Comparison of ENCODE assay signal across 8 cellular contexts in genomic region chr9:4762108-4762888, GRCh38. TPM values are rescaled to one million over a fixed set of nuclear protein-coding genes. Genes with fewer than 3 reads are reported as not detected.
DNase-seq lines count a peak whose midpoint lies in the region; ATAC-seq, FAIRE-seq and TF ChIP-seq lines count a peak whose summit lies in the region.

No MANE protein-coding gene starts in this region.

- peak; percentile 93 for TF ChIP-seq CTCF in LNCaP clone FGC (IDR thresholded peaks at IDR 0.05; ENCODE audit: control insufficient read depth, extremely low read depth, insufficient read depth)
- TF ChIP-seq CTCF in heart left ventricle (IDR thresholded peaks at IDR 0.05) = peak; percentile 61 to 91 (median 81)
- peak; percentile 54 to 88 (median 86) for TF ChIP-seq CTCF in prostate gland (IDR thresholded peaks at IDR 0.05)
- peak; percentile 68 to 85 (median 79) for TF ChIP-seq CTCF in uterus (IDR thresholded peaks at IDR 0.05)

- H3K27me3 Mint-ChIP-seq in activated naive CD8-positive, alpha-beta T cell treated with anti-CD3 and anti-CD28 coated beads, Interleukin-2, amount 10 ng/mL, durations not matched to agents 7 days and 5 days = peaks cover 10% of the 10 kb centered on the region

- H3K9me3 ChIP-seq in heart left ventricle (no peaks in the 10 kb centered on the region), prostate gland (no peaks in the 10 kb centered on the region), uterus (no peaks in the 10 kb centered on the region)

- H3K27ac ChIP-seq in heart left ventricle (peak overlapping the region in 6 of 12 donors; percentile 3 to 63 (median 36)), prostate gland (no peak overlapping the region), uterus (peak overlapping the region in 1 of 2 donors; percentile 42)

- H3K4me1 Mint-ChIP-seq in activated naive CD8-positive, alpha-beta T cell treated with anti-CD3 and anti-CD28 coated beads, Interleukin-2, amount 10 ng/mL, durations not matched to agents 7 days and 5 days = peaks cover 8% of the 10 kb centered on the region

- no peaks in the 10 kb centered on the region for H3K9me3 Mint-ChIP-seq in activated naive CD8-positive, alpha-beta T cell treated with anti-CD3 and anti-CD28 coated beads, Interleukin-2, amount 10 ng/mL, durations not matched to agents 7 days and 5 days

- no peak overlapping the region; the same call in 1 of the 2 replicates for H3K4me3 ChIP-seq in LNCaP clone FGC (ENCODE audit: low read depth, low read length)
- H3K4me3 ChIP-seq in heart left ventricle = peak overlapping the region in 9 of 12 donors; percentile 7 to 39 (median 32)
- H3K4me3 ChIP-seq in prostate gland = no peak overlapping the region
- no peak overlapping the region for H3K4me3 ChIP-seq in uterus

- peaks cover 2% of the 10 kb centered on the region for H3K36me3 Mint-ChIP-seq in activated naive CD8-positive, alpha-beta T cell treated with anti-CD3 and anti-CD28 coated beads, Interleukin-2, amount 10 ng/mL, durations not matched to agents 7 days and 5 days

- FAIRE-seq in G401.6 (lab: Jason Lieb, UNC) (peak; percentile 94), H54 (lab: Jason Lieb, UNC) (peak; percentile 98)

- H3K27me3 ChIP-seq in heart left ventricle = no peaks in the 10 kb centered on the region
- H3K27me3 ChIP-seq in prostate gland (replicated peaks; ENCODE audit: insufficient read depth) = no peaks in the 10 kb centered on the region
- no peaks in the 10 kb centered on the region for H3K27me3 ChIP-seq in uterus

- peak overlapping the region; percentile 37 for H3K27ac Mint-ChIP-seq in activated naive CD8-positive, alpha-beta T cell treated with anti-CD3 and anti-CD28 coated beads, Interleukin-2, amount 10 ng/mL, durations not matched to agents 7 days and 5 days

- peaks cover 0 to 45% (median 11%) of the 10 kb centered on the region in 12 donors for H3K4me1 ChIP-seq in heart left ventricle
- no peaks in the 10 kb centered on the region for H3K4me1 ChIP-seq in prostate gland (replicated peaks)
- H3K4me1 ChIP-seq in uterus = no peaks in the 10 kb centered on the region

- POLR2A ChIA-PET in activated naive CD8-positive, alpha-beta T cell treated with anti-CD3 and anti-CD28 coated beads, Interleukin-2, amount 10 ng/mL, durations not matched to agents 7 days and 5 days (lab: Charles Lee) = interaction anchor here (1.1 to 2.0 kb wide), 2 partner anchors 30 to 223 kb away, joined by 4 to 6 read pairs; partner anchors contain the start of genes JAK2 and RCL1

- WGBS in heart left ventricle, 4 donors = 26 to 31% (median 29%) methylated on average over 22 of the region's 22 CpGs
- 23% methylated on average over 22 of the region's 22 CpGs for WGBS in prostate gland

- H3K36me3 ChIP-seq in heart left ventricle (no peaks in the 10 kb centered on the region), prostate gland (no peaks in the 10 kb centered on the region), uterus (no peaks in the 10 kb centered on the region)

- intact Hi-C loops in heart left ventricle (cut with DNase I) = loop anchor here in 9 of 10 donors (1.0 to 10.0 kb wide), 16 partner anchors 35 to 840 kb away; partner anchors contain the start of genes JAK2 (in 5 of the 9) and PLGRKT (in 2 of the 9)
- intact Hi-C loops in prostate gland (cut with DNase I) = loop anchor here (2.0 to 10.0 kb wide), 4 partner anchors 163 to 833 kb away; no protein-coding TSS in a partner anchor
- intact Hi-C loops in uterus (cut with DNase I; ENCODE audit: low total_unique reads) = loop anchor here (10.0 kb wide), 1 partner anchor 833 kb away; no protein-coding TSS in a partner anchor

- peak; percentile 79 for ATAC-seq in activated naive CD8-positive, alpha-beta T cell treated with anti-CD3 and anti-CD28 coated beads, Interleukin-2, amount 10 ng/mL, durations not matched to agents 7 days and 5 days (ENCODE audit: low read depth)
- ATAC-seq in heart left ventricle = peak; percentile 32 to 62 (median 50)

- no peak for DNase-seq in H54 (ENCODE audit: insufficient read length, low spot score)
- peak; percentile 79 for DNase-seq in LNCaP clone FGC (ENCODE audit: low read depth)
- DNase-seq in SKM-1 treated with dmso at 0.1 percent for 144 hours (lab: John Stamatoyannopoulos, UW; ENCODE audit: unreplicated experiment) = peak; percentile 44
- peak; percentile 77 for DNase-seq in activated naive CD8-positive, alpha-beta T cell treated with anti-CD3 and anti-CD28 coated beads, Interleukin-2, amount 10 ng/mL, durations not matched to agents 7 days and 5 days
- peak in 4 of 5 donors; percentile 59 to 71 (median 66) for DNase-seq in heart left ventricle
- peak; percentile 76 for DNase-seq in prostate gland (ENCODE audit: low spot score)
- DNase-seq in uterus = peak; percentile 65 to 73

- peak overlapping the region; percentile 67 for H3K4me3 Mint-ChIP-seq in activated naive CD8-positive, alpha-beta T cell treated with anti-CD3 and anti-CD28 coated beads, Interleukin-2, amount 10 ng/mL, durations not matched to agents 7 days and 5 days

- TF ChIP-seq POLR2A in H54 (IDR thresholded peaks at IDR 0.05; ENCODE audit: low read depth, low read length) = no peak
- TF ChIP-seq POLR2A in heart left ventricle (IDR thresholded peaks at IDR 0.05) = no peak
- TF ChIP-seq POLR2A in prostate gland (IDR thresholded peaks at IDR 0.05) = no peak
- no peak for TF ChIP-seq POLR2A in uterus (IDR thresholded peaks at IDR 0.05)

RNA-seq across cellular contexts. Expression of gene AK3, which starts 21.3 kb away (rescaled TPM):
- 10 to 100 TPM; 40.1 to 41.7 TPM for total RNA-seq in activated naive CD8-positive, alpha-beta T cell treated with anti-CD3 and anti-CD28 coated beads, Interleukin-2, amount 10 ng/mL, durations not matched to agents 7 days and 5 days
- 100 to 1,000 TPM; 117 to 231 (median 159) TPM for total RNA-seq in heart left ventricle
- 10 to 100 TPM; 47.8 to 49.1 TPM for polyA plus RNA-seq in heart left ventricle
- 10 to 100 TPM; 44.8 to 74.3 TPM for total RNA-seq in prostate gland
- total RNA-seq in uterus = 100 to 1,000 TPM in 1 of 4 donors, 10 to 100 TPM in 3; 57.9 to 129 (median 78.4) TPM

RNA-seq across cellular contexts. Expression of gene RCL1, which starts 30.4 kb away (rescaled TPM):
- total RNA-seq in activated naive CD8-positive, alpha-beta T cell treated with anti-CD3 and anti-CD28 coated beads, Interleukin-2, amount 10 ng/mL, durations not matched to agents 7 days and 5 days = 10 to 100 TPM; 14.4 to 15.1 TPM
- total RNA-seq in heart left ventricle = 10 to 100 TPM in 1 of 9 donors, 1 to 10 TPM in 8; 5.1 to 10.1 (median 7.2) TPM
- 10 to 100 TPM in 1 of 2 donors, 1 to 10 TPM in 1; 3.8 to 11.3 TPM for polyA plus RNA-seq in heart left ventricle
- 10 to 100 TPM; 18.9 to 29.3 TPM for total RNA-seq in prostate gland
- 10 to 100 TPM; 21.3 to 49.7 (median 37.7) TPM for total RNA-seq in uterus

Comparison
In these comparisons a context has a peak if more than half of its experiments do, and no peak if none do; other contexts are left out.
1. H3K4me3 ChIP-seq: peak in heart left ventricle (9 of 12); none in LNCaP clone FGC (single experiment), prostate gland (0 of 2) and uterus (0 of 2).
2. Peak in every context shown above with its lines, with median percentiles within 50 percentile points of each other: CTCF ChIP-seq.